Comparison of ENCODE assay signal across 15 cellular contexts in the genomic region with DNA sequence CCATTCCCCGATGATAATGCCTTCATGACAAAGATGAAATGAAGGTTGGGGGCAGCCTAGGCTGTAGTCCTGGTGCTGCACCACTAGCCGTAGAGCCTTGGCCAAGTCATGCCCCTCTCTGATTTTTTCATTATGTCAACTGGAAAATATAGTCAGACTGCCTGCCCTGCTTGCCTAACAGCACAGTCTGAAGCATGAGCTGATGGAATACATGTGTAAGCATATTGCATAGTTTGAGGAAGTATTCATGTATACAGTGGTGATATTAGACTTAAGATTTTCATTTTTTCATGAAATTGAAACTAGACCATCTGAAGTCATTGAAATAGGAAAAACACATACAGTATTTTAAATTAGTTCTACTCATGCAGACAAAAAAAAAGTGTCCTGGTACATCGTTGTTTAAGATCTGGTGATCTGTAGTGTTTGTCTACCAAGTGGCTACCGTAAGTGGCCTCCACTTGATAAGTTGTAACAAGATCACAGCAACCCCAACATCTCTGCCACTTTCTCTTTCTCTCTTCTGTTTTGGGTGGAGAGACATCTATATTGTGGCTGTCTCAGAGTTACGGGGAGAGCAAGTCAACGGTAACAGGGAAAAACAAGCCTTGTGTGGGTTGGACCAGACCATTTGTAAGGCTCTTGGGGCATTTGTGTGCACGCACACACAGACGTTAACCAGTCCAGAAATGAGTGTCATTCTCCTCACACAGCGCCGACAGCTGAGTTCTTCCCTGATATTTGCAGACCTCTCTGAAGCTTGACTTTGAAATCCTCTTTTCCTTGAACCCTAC.
DNase-seq lines count a peak whose midpoint lies in the region; ATAC-seq lines count a peak whose summit lies in the region.
"Had no signal": no experiment of that assay in that cellular context is flagged by ENCODE, and none has a peak within 500 bp of the region (broad histone marks: within the 10 kb centered on the region; RNA-seq: fewer than 3 reads in every experiment).

No MANE protein-coding gene starts in this region.

- CTCF ChIA-PET in naive thymus-derived CD4-positive, alpha-beta T cell (lab: Charles Lee), result no interaction called here
- CTCF ChIA-PET in activated naive CD4-positive, alpha-beta T cell treated with anti-CD3 and anti-CD28 coated beads for 36 hours (lab: Charles Lee), result no interaction called here

- ATAC-seq in GM18861 (IDR thresholded peaks at IDR 0.05; ENCODE audit: unreplicated experiment) (peak; percentile 42), GM21717 (IDR thresholded peaks at IDR 0.05; ENCODE audit: unreplicated experiment) (peak; percentile 75), HG03103 (IDR thresholded peaks at IDR 0.05; ENCODE audit: low read depth, unreplicated experiment) (peak; percentile 44)
- ATAC-seq in naive thymus-derived CD4-positive, alpha-beta T cell, result peak; percentile 8
- ATAC-seq: activated CD8-positive, alpha-beta T cell treated with anti-CD3 and anti-CD28 coated beads, Interleukin-2, amount 10 ng/mL, durations not matched to agents 7 days and 5 days; esophagus mucosa had no signal

- no peaks in the 10 kb centered on the region for H3K27me3 ChIP-seq in naive thymus-derived CD4-positive, alpha-beta T cell (ENCODE audit: control insufficient read depth in 2 of 2, insufficient read depth in 2 of 2, low read length in 2 of 2)
- H3K27me3 ChIP-seq: stomach had no signal

- H3K27ac Mint-ChIP-seq in naive thymus-derived CD4-positive, alpha-beta T cell, result no peak overlapping the region
- no peak overlapping the region for H3K27ac Mint-ChIP-seq in activated naive CD4-positive, alpha-beta T cell treated with anti-CD3 and anti-CD28 coated beads for 36 hours
- H3K27ac Mint-ChIP-seq: activated CD8-positive, alpha-beta T cell treated with anti-CD3 and anti-CD28 coated beads, Interleukin-2, amount 10 ng/mL, durations not matched to agents 7 days and 5 days had no signal

- intact Hi-C loops in naive thymus-derived CD4-positive, alpha-beta T cell (cut with micrococcal nuclease), result no loop called here
- intact Hi-C loops in activated naive CD4-positive, alpha-beta T cell treated with anti-CD3 and anti-CD28 coated beads for 36 hours (cut with micrococcal nuclease), result no loop called here

- H3K4me3 ChIP-seq in naive thymus-derived CD4-positive, alpha-beta T cell (ENCODE audit: low read length), result no peak overlapping the region
- H3K4me3 ChIP-seq: stomach had no signal

- no peaks in the 10 kb centered on the region for H3K9me3 ChIP-seq in naive thymus-derived CD4-positive, alpha-beta T cell (ENCODE audit: control insufficient read depth in 2 of 3, low read length in 3 of 3)
- H3K9me3 ChIP-seq: stomach had no signal

- peaks cover 0 to 1% (median 0%) of the 10 kb centered on the region in 11 donors for H3K9me3 Mint-ChIP-seq in naive thymus-derived CD4-positive, alpha-beta T cell
- H3K9me3 Mint-ChIP-seq in activated naive CD4-positive, alpha-beta T cell treated with anti-CD3 and anti-CD28 coated beads for 36 hours, result no peaks in the 10 kb centered on the region

- no peaks in the 10 kb centered on the region for H3K4me1 ChIP-seq in naive thymus-derived CD4-positive, alpha-beta T cell (ENCODE audit: control insufficient read depth in 2 of 2, insufficient read depth in 2 of 2, low read length in 2 of 2)
- H3K4me1 ChIP-seq: stomach had no signal

- H3K4me3 Mint-ChIP-seq in naive thymus-derived CD4-positive, alpha-beta T cell, result no peak overlapping the region
- H3K4me3 Mint-ChIP-seq in activated naive CD4-positive, alpha-beta T cell treated with anti-CD3 and anti-CD28 coated beads for 36 hours, result no peak overlapping the region
- H3K4me3 Mint-ChIP-seq: activated CD8-positive, alpha-beta T cell treated with anti-CD3 and anti-CD28 coated beads, Interleukin-2, amount 10 ng/mL, durations not matched to agents 7 days and 5 days had no signal

- POLR2A ChIA-PET in naive thymus-derived CD4-positive, alpha-beta T cell (lab: Charles Lee), result no interaction called here

- no peaks in the 10 kb centered on the region for H3K4me1 Mint-ChIP-seq in naive thymus-derived CD4-positive, alpha-beta T cell
- no peaks in the 10 kb centered on the region for H3K4me1 Mint-ChIP-seq in activated naive CD4-positive, alpha-beta T cell treated with anti-CD3 and anti-CD28 coated beads for 36 hours (ENCODE audit: low read depth)

- H3K27me3 Mint-ChIP-seq in naive thymus-derived CD4-positive, alpha-beta T cell, result no peaks in the 10 kb centered on the region
- H3K27me3 Mint-ChIP-seq in activated naive CD4-positive, alpha-beta T cell treated with anti-CD3 and anti-CD28 coated beads for 36 hours (ENCODE audit: low read depth), result no peaks in the 10 kb centered on the region

- H3K27ac ChIP-seq in naive thymus-derived CD4-positive, alpha-beta T cell (ENCODE audit: low read depth, low read length), result no peak overlapping the region
- H3K27ac ChIP-seq: stomach had no signal

- H3K36me3 ChIP-seq in naive thymus-derived CD4-positive, alpha-beta T cell (ENCODE audit: control insufficient read depth in 2 of 3, insufficient read depth in 3 of 3, low read length in 3 of 3), result no peaks in the 10 kb centered on the region
- H3K36me3 ChIP-seq: stomach had no signal

- H3K36me3 Mint-ChIP-seq in naive thymus-derived CD4-positive, alpha-beta T cell, result no peaks in the 10 kb centered on the region
- no peaks in the 10 kb centered on the region for H3K36me3 Mint-ChIP-seq in activated naive CD4-positive, alpha-beta T cell treated with anti-CD3 and anti-CD28 coated beads for 36 hours (ENCODE audit: low read depth)

- DNase-seq in naive thymus-derived CD4-positive, alpha-beta T cell, result no peak
- no peak for DNase-seq in DMS153 treated with DMSO at 0.1 percent for 48 hours (lab: John Stamatoyannopoulos, UW; ENCODE audit: unreplicated experiment)
- no peak for DNase-seq in AG08396 (ENCODE audit: low spot score)
- DNase-seq in LoVo (ENCODE audit: low spot score), result no peak
- no peak for DNase-seq in activated naive CD4-positive, alpha-beta T cell treated with anti-CD3 and anti-CD28 coated beads for 36 hours
- DNase-seq: activated CD8-positive, alpha-beta T cell treated with anti-CD3 and anti-CD28 coated beads, Interleukin-2, amount 10 ng/mL, durations not matched to agents 7 days and 5 days; C1 segment of cervical spinal cord; cerebellar nuclear complex; stimulated activated CD4-positive, alpha-beta T cell treated with anti-CD3 and anti-CD28 coated beads, Interleukin-4, amount 100 ng/mL, for 1 hour; stomach; T-helper 9 cell had no signal

Comparison
In these comparisons a context has a peak if more than half of its experiments do, and no peak if none do; other contexts are left out.
1. ATAC-seq: peak in every context shown above with its lines; median percentile 75 in GM21717; 44 in HG03103; 42 in GM18861; 8 in naive thymus-derived CD4-positive, alpha-beta T cell.